ENCODE assay signal across 1 cellular context in genomic region chr22:22955866-22956535, GRCh38.
TF ChIP-seq lines count a peak whose summit lies in the region.

No MANE protein-coding gene starts in this region.

TF ChIP-seq in GM23338, 12 proteins besides CTCF, POLR2A, EP300 and RAD21 (continued from another document):
- TF ChIP-seq ZNF462 (CRISPR knock-in tag; IDR thresholded peaks at IDR 0.05) = no peak
